ENCODE assay signal across 1 cellular context in genomic region chr20:13422637-13423036, GRCh38.
TF ChIP-seq lines count a peak whose summit lies in the region.

No MANE protein-coding gene starts in this region.

TF ChIP-seq in HepG2, 621 proteins besides CTCF, POLR2A, EP300 and RAD21 (continued from another document and continues in another):
- TF ChIP-seq, protein P1, sequence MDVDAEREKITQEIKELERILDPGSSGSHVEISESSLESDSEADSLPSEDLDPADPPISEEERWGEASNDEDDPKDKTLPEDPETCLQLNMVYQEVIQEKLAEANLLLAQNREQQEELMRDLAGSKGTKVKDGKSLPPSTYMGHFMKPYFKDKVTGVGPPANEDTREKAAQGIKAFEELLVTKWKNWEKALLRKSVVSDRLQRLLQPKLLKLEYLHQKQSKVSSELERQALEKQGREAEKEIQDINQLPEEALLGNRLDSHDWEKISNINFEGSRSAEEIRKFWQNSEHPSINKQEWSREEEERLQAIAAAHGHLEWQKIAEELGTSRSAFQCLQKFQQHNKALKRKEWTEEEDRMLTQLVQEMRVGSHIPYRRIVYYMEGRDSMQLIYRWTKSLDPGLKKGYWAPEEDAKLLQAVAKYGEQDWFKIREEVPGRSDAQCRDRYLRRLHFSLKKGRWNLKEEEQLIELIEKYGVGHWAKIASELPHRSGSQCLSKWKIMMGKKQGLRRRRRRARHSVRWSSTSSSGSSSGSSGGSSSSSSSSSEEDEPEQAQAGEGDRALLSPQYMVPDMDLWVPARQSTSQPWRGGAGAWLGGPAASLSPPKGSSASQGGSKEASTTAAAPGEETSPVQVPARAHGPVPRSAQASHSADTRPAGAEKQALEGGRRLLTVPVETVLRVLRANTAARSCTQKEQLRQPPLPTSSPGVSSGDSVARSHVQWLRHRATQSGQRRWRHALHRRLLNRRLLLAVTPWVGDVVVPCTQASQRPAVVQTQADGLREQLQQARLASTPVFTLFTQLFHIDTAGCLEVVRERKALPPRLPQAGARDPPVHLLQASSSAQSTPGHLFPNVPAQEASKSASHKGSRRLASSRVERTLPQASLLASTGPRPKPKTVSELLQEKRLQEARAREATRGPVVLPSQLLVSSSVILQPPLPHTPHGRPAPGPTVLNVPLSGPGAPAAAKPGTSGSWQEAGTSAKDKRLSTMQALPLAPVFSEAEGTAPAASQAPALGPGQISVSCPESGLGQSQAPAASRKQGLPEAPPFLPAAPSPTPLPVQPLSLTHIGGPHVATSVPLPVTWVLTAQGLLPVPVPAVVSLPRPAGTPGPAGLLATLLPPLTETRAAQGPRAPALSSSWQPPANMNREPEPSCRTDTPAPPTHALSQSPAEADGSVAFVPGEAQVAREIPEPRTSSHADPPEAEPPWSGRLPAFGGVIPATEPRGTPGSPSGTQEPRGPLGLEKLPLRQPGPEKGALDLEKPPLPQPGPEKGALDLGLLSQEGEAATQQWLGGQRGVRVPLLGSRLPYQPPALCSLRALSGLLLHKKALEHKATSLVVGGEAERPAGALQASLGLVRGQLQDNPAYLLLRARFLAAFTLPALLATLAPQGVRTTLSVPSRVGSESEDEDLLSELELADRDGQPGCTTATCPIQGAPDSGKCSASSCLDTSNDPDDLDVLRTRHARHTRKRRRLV (CRISPR knock-in tag; IDR thresholded peaks at IDR 0.05) = no peak
- TF ChIP-seq, protein P2, sequence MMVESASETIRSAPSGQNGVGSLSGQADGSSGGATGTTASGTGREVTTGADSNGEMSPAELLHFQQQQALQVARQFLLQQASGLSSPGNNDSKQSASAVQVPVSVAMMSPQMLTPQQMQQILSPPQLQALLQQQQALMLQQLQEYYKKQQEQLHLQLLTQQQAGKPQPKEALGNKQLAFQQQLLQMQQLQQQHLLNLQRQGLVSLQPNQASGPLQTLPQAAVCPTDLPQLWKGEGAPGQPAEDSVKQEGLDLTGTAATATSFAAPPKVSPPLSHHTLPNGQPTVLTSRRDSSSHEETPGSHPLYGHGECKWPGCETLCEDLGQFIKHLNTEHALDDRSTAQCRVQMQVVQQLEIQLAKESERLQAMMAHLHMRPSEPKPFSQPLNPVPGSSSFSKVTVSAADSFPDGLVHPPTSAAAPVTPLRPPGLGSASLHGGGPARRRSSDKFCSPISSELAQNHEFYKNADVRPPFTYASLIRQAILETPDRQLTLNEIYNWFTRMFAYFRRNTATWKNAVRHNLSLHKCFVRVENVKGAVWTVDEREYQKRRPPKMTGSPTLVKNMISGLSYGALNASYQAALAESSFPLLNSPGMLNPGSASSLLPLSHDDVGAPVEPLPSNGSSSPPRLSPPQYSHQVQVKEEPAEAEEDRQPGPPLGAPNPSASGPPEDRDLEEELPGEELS (CRISPR knock-in tag; IDR thresholded peaks at IDR 0.05) = peak; percentile 97
- TF ChIP-seq ZNF512B (CRISPR knock-in tag; IDR thresholded peaks at IDR 0.05; ENCODE audit: borderline replicate concordance) (no peak), DR1 (CRISPR knock-in tag; IDR thresholded peaks at IDR 0.05) (no peak), HMGXB4 (CRISPR knock-in tag; IDR thresholded peaks at IDR 0.05; ENCODE audit: borderline replicate concordance in 1 of 2, low read depth in 1 of 2) (no peak), IRX3 (CRISPR knock-in tag; IDR thresholded peaks at IDR 0.05; ENCODE audit: borderline replicate concordance, low read depth) (no peak), JDP2 (CRISPR knock-in tag; IDR thresholded peaks at IDR 0.05; ENCODE audit: borderline replicate concordance) (no peak), FOXO1 (CRISPR knock-in tag; IDR thresholded peaks at IDR 0.05) (peak; percentile 38; the same call in 1 of the 2 replicates), ZNF788 (CRISPR knock-in tag; IDR thresholded peaks at IDR 0.05; ENCODE audit: borderline replicate concordance) (no peak), SMARCE1 (IDR thresholded peaks at IDR 0.05; ENCODE audit: borderline replicate concordance) (peak; percentile 35; the same call in 1 of the 2 replicates), MAFK (conservative IDR thresholded peaks at IDR 0.05 in 1 of 2, IDR thresholded peaks at IDR 0.05 in 1 of 2; ENCODE audit: low read length in 2 of 2) (peak; percentile 97 to 99), MXI1 (IDR thresholded peaks at IDR 0.05; ENCODE audit: borderline replicate concordance, low read depth, low read length) (peak; percentile 83; the same call in 1 of the 3 replicates), ZNF232 (CRISPR knock-in tag; IDR thresholded peaks at IDR 0.05; ENCODE audit: borderline replicate concordance) (no peak), NFE2L1 (CRISPR knock-in tag; IDR thresholded peaks at IDR 0.05; ENCODE audit: borderline replicate concordance) (no peak), JARID2 (CRISPR knock-in tag; IDR thresholded peaks at IDR 0.05; ENCODE audit: insufficient replicate concordance) (no peak), GMEB2 (CRISPR knock-in tag; IDR thresholded peaks at IDR 0.05; ENCODE audit: low read depth) (no peak), NFE2L2 (IDR thresholded peaks at IDR 0.05; ENCODE audit: low read length) (peak; percentile 75), KLF15 (CRISPR knock-in tag; IDR thresholded peaks at IDR 0.05; ENCODE audit: borderline replicate concordance) (no peak), DNMT1 (CRISPR knock-in tag; IDR thresholded peaks at IDR 0.05) (no peak), RARA (CRISPR knock-in tag; IDR thresholded peaks at IDR 0.05) (peak; percentile 49; the same call in 1 of the 2 replicates), TOE1 (CRISPR knock-in tag; IDR thresholded peaks at IDR 0.05) (no peak), ZKSCAN1 (IDR thresholded peaks at IDR 0.05; ENCODE audit: low read length) (no peak), ZNF33A (CRISPR knock-in tag; IDR thresholded peaks at IDR 0.05; ENCODE audit: borderline replicate concordance) (no peak), SKI (IDR thresholded peaks at IDR 0.05; ENCODE audit: partially characterized antibody) (no peak), SMAD3 (CRISPR knock-in tag; IDR thresholded peaks at IDR 0.05) (peak; percentile 46; the same call in 1 of the 2 replicates), ELF3 (CRISPR knock-in tag; IDR thresholded peaks at IDR 0.05) (peak; percentile 62; the same call in 1 of the 2 replicates), TFAP4 (IDR thresholded peaks at IDR 0.05; ENCODE audit: borderline replicate concordance, low read depth) (peak; percentile 96), SMC3 (IDR thresholded peaks at IDR 0.05; ENCODE audit: low read length) (peak; percentile 7; the same call in 1 of the 2 replicates), KLF9 (CRISPR knock-in tag; IDR thresholded peaks at IDR 0.05; ENCODE audit: low read depth) (no peak)
- TF ChIP-seq, protein P3, sequence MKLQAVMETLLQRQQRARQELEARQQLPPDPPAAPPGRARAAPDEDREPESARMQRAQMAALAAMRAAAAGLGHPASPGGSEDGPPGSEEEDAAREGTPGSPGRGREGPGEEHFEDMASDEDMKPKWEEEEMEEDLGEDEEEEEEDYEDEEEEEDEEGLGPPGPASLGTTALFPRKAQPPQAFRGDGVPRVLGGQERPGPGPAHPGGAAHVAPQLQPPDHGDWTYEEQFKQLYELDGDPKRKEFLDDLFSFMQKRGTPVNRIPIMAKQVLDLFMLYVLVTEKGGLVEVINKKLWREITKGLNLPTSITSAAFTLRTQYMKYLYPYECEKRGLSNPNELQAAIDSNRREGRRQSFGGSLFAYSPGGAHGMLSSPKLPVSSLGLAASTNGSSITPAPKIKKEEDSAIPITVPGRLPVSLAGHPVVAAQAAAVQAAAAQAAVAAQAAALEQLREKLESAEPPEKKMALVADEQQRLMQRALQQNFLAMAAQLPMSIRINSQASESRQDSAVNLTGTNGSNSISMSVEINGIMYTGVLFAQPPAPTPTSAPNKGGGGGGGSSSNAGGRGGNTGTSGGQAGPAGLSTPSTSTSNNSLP (IDR thresholded peaks at IDR 0.05; ENCODE audit: low read depth, low read length) = peak; percentile 88
- TF ChIP-seq, protein P4, sequence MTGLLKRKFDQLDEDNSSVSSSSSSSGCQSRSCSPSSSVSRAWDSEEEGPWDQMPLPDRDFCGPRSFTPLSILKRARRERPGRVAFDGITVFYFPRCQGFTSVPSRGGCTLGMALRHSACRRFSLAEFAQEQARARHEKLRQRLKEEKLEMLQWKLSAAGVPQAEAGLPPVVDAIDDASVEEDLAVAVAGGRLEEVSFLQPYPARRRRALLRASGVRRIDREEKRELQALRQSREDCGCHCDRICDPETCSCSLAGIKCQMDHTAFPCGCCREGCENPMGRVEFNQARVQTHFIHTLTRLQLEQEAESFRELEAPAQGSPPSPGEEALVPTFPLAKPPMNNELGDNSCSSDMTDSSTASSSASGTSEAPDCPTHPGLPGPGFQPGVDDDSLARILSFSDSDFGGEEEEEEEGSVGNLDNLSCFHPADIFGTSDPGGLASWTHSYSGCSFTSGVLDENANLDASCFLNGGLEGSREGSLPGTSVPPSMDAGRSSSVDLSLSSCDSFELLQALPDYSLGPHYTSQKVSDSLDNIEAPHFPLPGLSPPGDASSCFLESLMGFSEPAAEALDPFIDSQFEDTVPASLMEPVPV (CRISPR knock-in tag; IDR thresholded peaks at IDR 0.05) = no peak
- TF ChIP-seq, protein P5, sequence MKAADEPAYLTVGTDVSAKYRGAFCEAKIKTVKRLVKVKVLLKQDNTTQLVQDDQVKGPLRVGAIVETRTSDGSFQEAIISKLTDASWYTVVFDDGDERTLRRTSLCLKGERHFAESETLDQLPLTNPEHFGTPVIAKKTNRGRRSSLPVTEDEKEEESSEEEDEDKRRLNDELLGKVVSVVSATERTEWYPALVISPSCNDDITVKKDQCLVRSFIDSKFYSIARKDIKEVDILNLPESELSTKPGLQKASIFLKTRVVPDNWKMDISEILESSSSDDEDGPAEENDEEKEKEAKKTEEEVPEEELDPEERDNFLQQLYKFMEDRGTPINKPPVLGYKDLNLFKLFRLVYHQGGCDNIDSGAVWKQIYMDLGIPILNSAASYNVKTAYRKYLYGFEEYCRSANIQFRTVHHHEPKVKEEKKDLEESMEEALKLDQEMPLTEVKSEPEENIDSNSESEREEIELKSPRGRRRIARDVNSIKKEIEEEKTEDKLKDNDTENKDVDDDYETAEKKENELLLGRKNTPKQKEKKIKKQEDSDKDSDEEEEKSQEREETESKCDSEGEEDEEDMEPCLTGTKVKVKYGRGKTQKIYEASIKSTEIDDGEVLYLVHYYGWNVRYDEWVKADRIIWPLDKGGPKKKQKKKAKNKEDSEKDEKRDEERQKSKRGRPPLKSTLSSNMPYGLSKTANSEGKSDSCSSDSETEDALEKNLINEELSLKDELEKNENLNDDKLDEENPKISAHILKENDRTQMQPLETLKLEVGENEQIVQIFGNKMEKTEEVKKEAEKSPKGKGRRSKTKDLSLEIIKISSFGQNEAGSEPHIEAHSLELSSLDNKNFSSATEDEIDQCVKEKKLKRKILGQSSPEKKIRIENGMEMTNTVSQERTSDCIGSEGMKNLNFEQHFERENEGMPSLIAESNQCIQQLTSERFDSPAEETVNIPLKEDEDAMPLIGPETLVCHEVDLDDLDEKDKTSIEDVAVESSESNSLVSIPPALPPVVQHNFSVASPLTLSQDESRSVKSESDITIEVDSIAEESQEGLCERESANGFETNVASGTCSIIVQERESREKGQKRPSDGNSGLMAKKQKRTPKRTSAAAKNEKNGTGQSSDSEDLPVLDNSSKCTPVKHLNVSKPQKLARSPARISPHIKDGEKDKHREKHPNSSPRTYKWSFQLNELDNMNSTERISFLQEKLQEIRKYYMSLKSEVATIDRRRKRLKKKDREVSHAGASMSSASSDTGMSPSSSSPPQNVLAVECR (CRISPR knock-in tag; IDR thresholded peaks at IDR 0.05; ENCODE audit: borderline replicate concordance) = no peak
